13 cellular contexts compared by ENCODE assay signal in genomic region chr19:55070755-55071502, GRCh38. TPM values are rescaled to one million over a fixed set of nuclear protein-coding genes. Genes with fewer than 3 reads are reported as not detected.
A peak's percentile ranks its signal among the peaks of the same experiment; 100 is the strongest.
DNase-seq lines count a peak whose midpoint lies in the region; ATAC-seq and TF ChIP-seq lines count a peak whose summit lies in the region.
"Had no signal": no experiment of that assay in that cellular context is flagged by ENCODE, and none has a peak within 500 bp of the region (broad histone marks: within the 10 kb centered on the region; RNA-seq: fewer than 3 reads in every experiment).

No MANE protein-coding gene starts in this region.

- no peak overlapping the region for H3K14ac ChIP-seq in trophoblast cell (ENCODE audit: low read length)

- H4K91ac ChIP-seq in trophoblast cell (ENCODE audit: low read depth, low read length), result peak overlapping the region; percentile 6

- no peak for TF ChIP-seq CTCF in colonic mucosa (IDR thresholded peaks at IDR 0.05)

- H3K4ac ChIP-seq in trophoblast cell (ENCODE audit: low read depth, low read length), result peak overlapping the region; percentile 4

- H3K18ac ChIP-seq in trophoblast cell (ENCODE audit: low read length), result no peak overlapping the region

- peaks cover 10% of the 10 kb centered on the region for H3K79me1 ChIP-seq in trophoblast cell (ENCODE audit: low read length)

- intact Hi-C loops in colonic mucosa (cut with DNase I), result no loop called here

- H3K23ac ChIP-seq in trophoblast cell (ENCODE audit: low read length), result no peak overlapping the region

- no peaks in the 10 kb centered on the region for H3K36me3 ChIP-seq in colonic mucosa
- H3K36me3 ChIP-seq in trophoblast cell (ENCODE audit: control insufficient read depth in 1 of 2, insufficient read depth in 2 of 2, low read length in 2 of 2), result no peaks in the 10 kb centered on the region
- H3K36me3 ChIP-seq: cardiac muscle cell had no signal

- H3K4me3 ChIP-seq in colonic mucosa (no peak overlapping the region), trophoblast cell (ENCODE audit: low read depth, low read length) (no peak overlapping the region)
- H3K4me3 ChIP-seq: cardiac muscle cell had no signal

- no peak overlapping the region for H4K8ac ChIP-seq in trophoblast cell (ENCODE audit: low read depth, low read length)

- H3K27ac ChIP-seq in colonic mucosa (peak overlapping the region; percentile 24), trophoblast cell (ENCODE audit: low read depth, low read length) (no peak overlapping the region)
- H3K27ac ChIP-seq: cardiac muscle cell had no signal

- no peak overlapping the region for H2BK120ac ChIP-seq in trophoblast cell (ENCODE audit: insufficient read depth, low read length, poor library complexity)

- H2AK5ac ChIP-seq in trophoblast cell (ENCODE audit: low read length), result no peak overlapping the region

- no peak overlapping the region for H4K12ac ChIP-seq in trophoblast cell (ENCODE audit: low read depth, low read length)

- no peak overlapping the region for H2BK5ac ChIP-seq in trophoblast cell (ENCODE audit: low read depth, low read length, poor library complexity)

- H3K9ac ChIP-seq in colonic mucosa (ENCODE audit: low read depth in 2 of 2, low read length in 2 of 2), result no peak overlapping the region
- H3K9ac ChIP-seq in trophoblast cell (ENCODE audit: low read length), result no peak overlapping the region

- H3K27me3 ChIP-seq in colonic mucosa (peaks cover 9% of the 10 kb centered on the region), trophoblast cell (ENCODE audit: insufficient read depth, low read length) (peaks cover 2% of the 10 kb centered on the region)

- H2AFZ ChIP-seq in trophoblast cell (ENCODE audit: insufficient read depth, low read length, poor library complexity), result no peak overlapping the region

- peak overlapping the region; percentile 46 for H2BK12ac ChIP-seq in trophoblast cell (ENCODE audit: low read length)

- H3K4me1 ChIP-seq in colonic mucosa, result no peaks in the 10 kb centered on the region
- peaks cover 2 to 15% of the 10 kb centered on the region in 2 experiments for H3K4me1 ChIP-seq in trophoblast cell (ENCODE audit: control insufficient read depth in 1 of 2, insufficient read depth in 2 of 2, low read length in 2 of 2)

- DNase-seq in GM04504 (ENCODE audit: low read depth), result peak; percentile 29
- DNase-seq in MV-4-11 (lab: John Stamatoyannopoulos, UW), result peak; percentile 74
- peak; percentile 94 for DNase-seq in colonic mucosa
- DNase-seq in trophoblast cell, result peak; percentile 80 to 87
- DNase-seq in NCI-H2171 treated with DMSO at 0.1 percent for 48 hours (lab: John Stamatoyannopoulos, UW), result no peak
- DNase-seq: activated CD4-positive, alpha-beta T cell treated with anti-CD3 and anti-CD28 coated beads for 4 hours; left ventricle myocardium superior; NCI-H526; stimulated activated CD4-positive, alpha-beta T cell treated with anti-CD3 and anti-CD28 coated beads, Interleukin-4, amount 100 ng/mL, for 4 hours had no signal

- no CpG with 5 or more reads among the region's 14 CpGs for WGBS in trophoblast cell (ENCODE audit: extremely low coverage, insufficient coverage, insufficient read length)

- peaks cover 3% of the 10 kb centered on the region for H3K79me2 ChIP-seq in trophoblast cell (ENCODE audit: control insufficient read depth, insufficient read depth, low read length, poor library complexity)

- H3K4me2 ChIP-seq in trophoblast cell (ENCODE audit: low read length), result no peak overlapping the region

- ATAC-seq in HG03175 (IDR thresholded peaks at IDR 0.05; ENCODE audit: unreplicated experiment) (no peak), HG03378 (IDR thresholded peaks at IDR 0.05; ENCODE audit: unreplicated experiment) (no peak), GM21737 (IDR thresholded peaks at IDR 0.05; ENCODE audit: unreplicated experiment) (no peak)
- ATAC-seq: left ventricle myocardium superior had no signal

- H3K9me3 ChIP-seq in colonic mucosa (no peaks in the 10 kb centered on the region), trophoblast cell (ENCODE audit: insufficient read depth, low read depth, low read length) (no peaks in the 10 kb centered on the region)

RNA-seq across cellular contexts. Expression of gene EPS8L1, which starts 4.7 kb away (rescaled TPM):
- 10 to 100 TPM; 27.5 to 83.9 TPM for total RNA-seq in colonic mucosa
- polyA plus RNA-seq in trophoblast cell (2013), result 188 and 197 TPM in 2 replicates

RNA-seq across cellular contexts. Expression of gene RDH13, which starts 8.0 kb away (rescaled TPM):
- total RNA-seq in colonic mucosa, result 10 to 100 TPM; 39.5 to 93.0 TPM
- 64.1 and 68.9 TPM in 2 replicates for polyA plus RNA-seq in trophoblast cell (2013)

RNA-seq across cellular contexts. Expression of gene GP6, which starts 32.9 kb away (rescaled TPM):
- total RNA-seq in colonic mucosa, result 1 to 10 TPM in 1 of 2 donors, under 1 TPM in 1; 0.32 to 1.1 TPM
- 1.3 and 1.4 TPM in 2 replicates for polyA plus RNA-seq in trophoblast cell (2013)
- total RNA-seq: left ventricle myocardium superior had no signal
- polyA plus RNA-seq: cardiac muscle cell had no signal

RNA-seq across cellular contexts. Expression of gene PPP1R12C, which starts 46.5 kb away (rescaled TPM):
- 100 to 1,000 TPM in 1 of 2 donors, 10 to 100 TPM in 1; 82.6 to 112 TPM for total RNA-seq in colonic mucosa
- polyA plus RNA-seq in trophoblast cell (2013), result 65.1 and 65.9 TPM in 2 replicates
